Comparison of ENCODE assay signal across 1 cellular context in genomic region chr5:151651997-151652645, GRCh38.
TF ChIP-seq lines count a peak whose summit lies in the region.

No MANE protein-coding gene starts in this region.

TF ChIP-seq in GM23338, 12 proteins besides CTCF, POLR2A, EP300 and RAD21 (continued from another document):
- no peak for TF ChIP-seq ZNF462 (CRISPR knock-in tag; IDR thresholded peaks at IDR 0.05)
- no peak for TF ChIP-seq ETS1 (IDR thresholded peaks at IDR 0.05)
- TF ChIP-seq, protein P1, sequence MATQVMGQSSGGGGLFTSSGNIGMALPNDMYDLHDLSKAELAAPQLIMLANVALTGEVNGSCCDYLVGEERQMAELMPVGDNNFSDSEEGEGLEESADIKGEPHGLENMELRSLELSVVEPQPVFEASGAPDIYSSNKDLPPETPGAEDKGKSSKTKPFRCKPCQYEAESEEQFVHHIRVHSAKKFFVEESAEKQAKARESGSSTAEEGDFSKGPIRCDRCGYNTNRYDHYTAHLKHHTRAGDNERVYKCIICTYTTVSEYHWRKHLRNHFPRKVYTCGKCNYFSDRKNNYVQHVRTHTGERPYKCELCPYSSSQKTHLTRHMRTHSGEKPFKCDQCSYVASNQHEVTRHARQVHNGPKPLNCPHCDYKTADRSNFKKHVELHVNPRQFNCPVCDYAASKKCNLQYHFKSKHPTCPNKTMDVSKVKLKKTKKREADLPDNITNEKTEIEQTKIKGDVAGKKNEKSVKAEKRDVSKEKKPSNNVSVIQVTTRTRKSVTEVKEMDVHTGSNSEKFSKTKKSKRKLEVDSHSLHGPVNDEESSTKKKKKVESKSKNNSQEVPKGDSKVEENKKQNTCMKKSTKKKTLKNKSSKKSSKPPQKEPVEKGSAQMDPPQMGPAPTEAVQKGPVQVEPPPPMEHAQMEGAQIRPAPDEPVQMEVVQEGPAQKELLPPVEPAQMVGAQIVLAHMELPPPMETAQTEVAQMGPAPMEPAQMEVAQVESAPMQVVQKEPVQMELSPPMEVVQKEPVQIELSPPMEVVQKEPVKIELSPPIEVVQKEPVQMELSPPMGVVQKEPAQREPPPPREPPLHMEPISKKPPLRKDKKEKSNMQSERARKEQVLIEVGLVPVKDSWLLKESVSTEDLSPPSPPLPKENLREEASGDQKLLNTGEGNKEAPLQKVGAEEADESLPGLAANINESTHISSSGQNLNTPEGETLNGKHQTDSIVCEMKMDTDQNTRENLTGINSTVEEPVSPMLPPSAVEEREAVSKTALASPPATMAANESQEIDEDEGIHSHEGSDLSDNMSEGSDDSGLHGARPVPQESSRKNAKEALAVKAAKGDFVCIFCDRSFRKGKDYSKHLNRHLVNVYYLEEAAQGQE (IDR thresholded peaks at IDR 0.05; ENCODE audit: unreplicated experiment): no peak
- no peak for TF ChIP-seq ZNF114 (CRISPR knock-in tag; IDR thresholded peaks at IDR 0.05)
